ENCODE assay signal across 1 cellular context in genomic region chr15:55907797-55908196, GRCh38.
TF ChIP-seq lines count a peak whose summit lies in the region.

No MANE protein-coding gene starts in this region.

TF ChIP-seq in SK-N-SH, 30 proteins besides CTCF, POLR2A, EP300 and RAD21 (continued from another document):
- peak; percentile 91 for TF ChIP-seq NFIC (IDR thresholded peaks at IDR 0.05; ENCODE audit: borderline replicate concordance)
- peak; percentile 95 for TF ChIP-seq TCF12 (IDR thresholded peaks at IDR 0.05)
- peak; percentile 56; the same call in 1 of the 2 replicates for TF ChIP-seq ZBTB33 (IDR thresholded peaks at IDR 0.05; ENCODE audit: borderline replicate concordance, low read depth)
- peak; percentile 72; the same call in 1 of the 2 replicates for TF ChIP-seq SIN3A (IDR thresholded peaks at IDR 0.05; ENCODE audit: borderline replicate concordance, low read depth, low read length)
- TF ChIP-seq FOXM1 (IDR thresholded peaks at IDR 0.05; ENCODE audit: low read depth) = peak; percentile 69; the same call in 1 of the 2 replicates
- peak; percentile 97 for TF ChIP-seq TEAD4 (IDR thresholded peaks at IDR 0.05; ENCODE audit: borderline replicate concordance, insufficient read depth)
- no peak for TF ChIP-seq EZH2phosphoT487 (IDR thresholded peaks at IDR 0.05; ENCODE audit: borderline replicate concordance, low read depth)
- no peak for TF ChIP-seq IRF3 (IDR thresholded peaks at IDR 0.05; ENCODE audit: low read depth, low read length)
- no peak for TF ChIP-seq USF2 (IDR thresholded peaks at IDR 0.05; ENCODE audit: borderline replicate concordance, low read depth, low read length)
- no peak for TF ChIP-seq RFX5 (IDR thresholded peaks at IDR 0.05; ENCODE audit: low read length)
- peak; percentile 68 for TF ChIP-seq MAX (IDR thresholded peaks at IDR 0.05; ENCODE audit: low read depth)
- TF ChIP-seq JUND (IDR thresholded peaks at IDR 0.05) = peak; percentile 98
- TF ChIP-seq YY1 (IDR thresholded peaks at IDR 0.05; ENCODE audit: low read depth) = no peak
- TF ChIP-seq TAF1 (IDR thresholded peaks at IDR 0.05; ENCODE audit: borderline replicate concordance, low read depth, low read length) = 0 out of 2 replicates have a peak, but pooled peaks have one; percentile 9
- TF ChIP-seq MXI1 (IDR thresholded peaks at IDR 0.05; ENCODE audit: low read depth, low read length) = no peak
- no peak for TF ChIP-seq GABPA (IDR thresholded peaks at IDR 0.05; ENCODE audit: low read depth)
TF ChIP-seq in SK-N-SH: peak in this region for 14.
